In the genomic region with DNA sequence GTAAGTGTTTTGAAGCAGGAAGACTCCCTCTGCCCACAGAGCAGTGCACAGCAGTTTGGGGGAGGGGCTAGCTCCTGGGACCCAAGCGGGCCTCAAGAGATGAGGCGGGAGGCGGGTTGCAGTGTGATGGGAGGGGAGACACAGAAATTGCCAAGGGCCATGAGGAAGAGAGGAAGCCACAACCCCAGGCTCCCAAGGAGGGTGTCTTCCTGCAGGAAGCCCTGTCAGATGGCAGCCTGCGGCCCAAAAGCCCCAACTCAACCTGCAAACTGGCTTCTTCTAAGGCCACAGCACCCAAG, we compare ENCODE assay signal across 17 cellular contexts. TPM values are rescaled to one million over a fixed set of nuclear protein-coding genes. Genes with fewer than 3 reads are reported as not detected.
DNase-seq lines count a peak whose midpoint lies in the region; ATAC-seq and TF ChIP-seq lines count a peak whose summit lies in the region.
"Had no signal": no experiment of that assay in that cellular context is flagged by ENCODE, and none has a peak within 500 bp of the region (broad histone marks: within the 10 kb centered on the region; RNA-seq: fewer than 3 reads in every experiment).

No MANE protein-coding gene starts in this region.

- peak; percentile 7 for TF ChIP-seq CTCF in GM13977 (IDR thresholded peaks at IDR 0.05; ENCODE audit: extremely low read depth, insufficient read depth, missing control alignments)
- peak; percentile 9 for TF ChIP-seq CTCF in brain microvascular endothelial cell (IDR thresholded peaks at IDR 0.05; ENCODE audit: low read depth, low read length, missing control alignments)
- TF ChIP-seq CTCF in Calu3 (IDR thresholded peaks at IDR 0.05; ENCODE audit: unreplicated experiment) = no peak

- no peaks in the 10 kb centered on the region for H3K36me3 ChIP-seq in brain microvascular endothelial cell (replicated peaks)
- H3K36me3 ChIP-seq: left lung had no signal

- H3K4me3 ChIP-seq in brain microvascular endothelial cell (ENCODE audit: low read depth, low read length) = no peak overlapping the region
- H3K4me3 ChIP-seq: left lung had no signal

- H3K9me3 Mint-ChIP-seq in Calu3 (ENCODE audit: low read depth, unreplicated experiment) = no peaks in the 10 kb centered on the region
- H3K9me3 Mint-ChIP-seq: activated naive CD4-positive, alpha-beta T cell treated with anti-CD3 and anti-CD28 coated beads, Interleukin-2, amount 50 U/mL, for 24 hours had no signal

- H3K27ac ChIP-seq in brain microvascular endothelial cell = no peak overlapping the region
- H3K27ac ChIP-seq: left lung, VCaP had no signal

- CTCF ChIA-PET in Calu3 (lab: Charles Lee) = interaction anchor here (1.2 kb wide), 1 partner anchor 184 kb away, joined by 4 read pairs; no protein-coding TSS in a partner anchor

- H3K27me3 ChIP-seq in brain microvascular endothelial cell (replicated peaks) = peaks cover 31% of the 10 kb centered on the region

- no peaks in the 10 kb centered on the region for H3K36me3 Mint-ChIP-seq in Calu3 (ENCODE audit: insufficient read depth, unreplicated experiment)
- H3K36me3 Mint-ChIP-seq: activated CD8-positive, alpha-beta memory T cell treated with anti-CD3 and anti-CD28 coated beads, Interleukin-2, amount 10 ng/mL, durations not matched to agents 7 days and 5 days; activated naive CD4-positive, alpha-beta T cell treated with anti-CD3 and anti-CD28 coated beads, Interleukin-2, amount 50 U/mL, for 24 hours; CD4-positive, alpha-beta memory T cell had no signal

- ATAC-seq in GM21737 (IDR thresholded peaks at IDR 0.05; ENCODE audit: unreplicated experiment) = no peak
- ATAC-seq in GM21381 (IDR thresholded peaks at IDR 0.05; ENCODE audit: unreplicated experiment) = no peak
- ATAC-seq: activated CD8-positive, alpha-beta memory T cell treated with anti-CD3 and anti-CD28 coated beads, Interleukin-2, amount 10 ng/mL, durations not matched to agents 7 days and 5 days; left lung had no signal

- H3K4me1 Mint-ChIP-seq in Calu3 (ENCODE audit: low read depth, unreplicated experiment) = no peaks in the 10 kb centered on the region

- no peak overlapping the region for H3K4me3 Mint-ChIP-seq in Calu3 (ENCODE audit: low read depth, unreplicated experiment)
- H3K4me3 Mint-ChIP-seq: activated CD8-positive, alpha-beta memory T cell treated with anti-CD3 and anti-CD28 coated beads, Interleukin-2, amount 10 ng/mL, durations not matched to agents 7 days and 5 days; activated naive CD4-positive, alpha-beta T cell treated with anti-CD3 and anti-CD28 coated beads, Interleukin-2, amount 50 U/mL, for 24 hours; CD4-positive, alpha-beta memory T cell had no signal

- intact Hi-C loops in Calu3 (cut with micrococcal nuclease; ENCODE audit: unreplicated experiment) = no loop called here

- in situ Hi-C loops in GM13977 (cut with MboI; ENCODE audit: low pct_unique_long_range_greater_than_20kb, low sequenced_read_pairs, unreplicated experiment) (no loop called here), brain microvascular endothelial cell (cut with HindIII; ENCODE audit: low pct_ligation_motif_present, low sequenced_read_pairs) (loop anchor here (25.0 kb wide), 1 partner anchor 189 kb away; no protein-coding TSS in a partner anchor)

- no TSS peak for BruUV-seq in Calu3 (replicated peaks; lab: Mats Ljungman, UMichigan)

- DNase-seq in GM13977 (ENCODE audit: low spot score) (no peak), NCI-H2227 treated with DMSO at 0.1 percent for 48 hours (lab: John Stamatoyannopoulos, UW) (peak; percentile 41), brain microvascular endothelial cell (no peak), retina (peak; percentile 67), Calu3 (no peak)
- DNase-seq: activated CD8-positive, alpha-beta memory T cell treated with anti-CD3 and anti-CD28 coated beads, Interleukin-2, amount 10 ng/mL, durations not matched to agents 7 days and 5 days; CD4-positive, alpha-beta memory T cell; left lung; MV-4-11 had no signal

- no peak overlapping the region for H3K27ac Mint-ChIP-seq in Calu3 (ENCODE audit: unreplicated experiment)
- H3K27ac Mint-ChIP-seq: activated CD8-positive, alpha-beta memory T cell treated with anti-CD3 and anti-CD28 coated beads, Interleukin-2, amount 10 ng/mL, durations not matched to agents 7 days and 5 days; activated naive CD4-positive, alpha-beta T cell treated with anti-CD3 and anti-CD28 coated beads, Interleukin-2, amount 50 U/mL, for 24 hours; progenitor cell of endocrine pancreas had no signal

- peaks cover 88% of the 10 kb centered on the region for H3K27me3 Mint-ChIP-seq in Calu3 (ENCODE audit: unreplicated experiment)

RNA-seq across cellular contexts. Expression of gene ISLR2, which starts 7.3 kb away (rescaled TPM):
- not detected in 2 replicates for total RNA-seq in Calu3 (2022)
- total RNA-seq: CD4-positive, alpha-beta memory T cell; fibroblast of lung; G401; HT1080 had no signal

RNA-seq across cellular contexts. Expression of gene GOLGA6A, which starts 40.7 kb away (rescaled TPM):
- total RNA-seq in Calu3 (2022) = not detected in 2 replicates
- total RNA-seq: activated CD8-positive, alpha-beta memory T cell treated with anti-CD3 and anti-CD28 coated beads, Interleukin-2, amount 10 ng/mL, durations not matched to agents 7 days and 5 days; G401; HT1080; left lung had no signal

RNA-seq across cellular contexts. Expression of gene ISLR, which starts 50.4 kb away (rescaled TPM):
- total RNA-seq in Calu3 (2022) = not detected in 2 replicates
- total RNA-seq: activated CD8-positive, alpha-beta memory T cell treated with anti-CD3 and anti-CD28 coated beads, Interleukin-2, amount 10 ng/mL, durations not matched to agents 7 days and 5 days; CD4-positive, alpha-beta memory T cell; progenitor cell of endocrine pancreas had no signal

Comparison
In these comparisons a context has a peak if more than half of its experiments do, and no peak if none do; other contexts are left out.
1. DNase-seq: peak in NCI-H2227 treated with DMSO at 0.1 percent for 48 hours (single experiment) and retina (single experiment); none in GM13977 (single experiment), brain microvascular endothelial cell (single experiment) and Calu3 (single experiment).